Comparison of ENCODE assay signal across 9 cellular contexts in genomic region chr14:77140343-77140936, GRCh38. TPM values are rescaled to one million over a fixed set of nuclear protein-coding genes. Genes with fewer than 3 reads are reported as not detected.
DNase-seq lines count a peak whose midpoint lies in the region; ATAC-seq and TF ChIP-seq lines count a peak whose summit lies in the region.
"Had no signal": no experiment of that assay in that cellular context is flagged by ENCODE, and none has a peak within 500 bp of the region (broad histone marks: within the 10 kb centered on the region; RNA-seq: fewer than 3 reads in every experiment).

No MANE protein-coding gene starts in this region.

- peaks cover 9% of the 10 kb centered on the region for H3K4me1 Mint-ChIP-seq in Calu3 (ENCODE audit: low read depth, unreplicated experiment)
- H3K4me1 Mint-ChIP-seq in activated CD8-positive, alpha-beta T cell treated with anti-CD3 and anti-CD28 coated beads, Interleukin-2, amount 10 ng/mL, durations not matched to agents 7 days and 5 days (ENCODE audit: low read depth): peaks cover 16% of the 10 kb centered on the region

- no peak overlapping the region for H2AK5ac ChIP-seq in neuronal stem cell (ENCODE audit: low read depth, low read length)

- H3K27ac ChIP-seq in HUES48 (ENCODE audit: low read depth, low read length): no peak overlapping the region
- no peak overlapping the region for H3K27ac ChIP-seq in brain microvascular endothelial cell
- H3K27ac ChIP-seq in neuronal stem cell (replicated peaks; ENCODE audit: low read length): no peak overlapping the region

- H3K4ac ChIP-seq in neuronal stem cell (ENCODE audit: low read length): no peak overlapping the region

- POLR2A ChIA-PET in activated CD8-positive, alpha-beta T cell treated with anti-CD3 and anti-CD28 coated beads, Interleukin-2, amount 10 ng/mL, durations not matched to agents 7 days and 5 days (lab: Charles Lee): no interaction called here

- no CpG with 5 or more reads among the region's 41 CpGs for WGBS in neuronal stem cell (ENCODE audit: extremely low coverage in 2 of 2, insufficient read length in 2 of 2, insufficient replicate concordance in 1 of 2), 2 donors

- H3K18ac ChIP-seq in neuronal stem cell (ENCODE audit: low read length): no peak overlapping the region

- H2BK5ac ChIP-seq in neuronal stem cell (ENCODE audit: low read length): no peak overlapping the region

- peaks cover 32% of the 10 kb centered on the region for H3K36me3 ChIP-seq in HUES48 (ENCODE audit: control insufficient read depth, insufficient read depth, low read length)
- no peaks in the 10 kb centered on the region for H3K36me3 ChIP-seq in brain microvascular endothelial cell (replicated peaks)
- H3K36me3 ChIP-seq in neuronal stem cell (replicated peaks in 1 of 2; ENCODE audit: control insufficient read depth in 2 of 2, insufficient read depth in 2 of 2, low read length in 2 of 2): no peaks in the 10 kb centered on the region

- peaks cover 44% of the 10 kb centered on the region for H3K4me1 ChIP-seq in HUES48 (ENCODE audit: control insufficient read depth, insufficient read depth, low read length)
- peaks cover 10 to 17% of the 10 kb centered on the region in 2 donors for H3K4me1 ChIP-seq in neuronal stem cell (ENCODE audit: control insufficient read depth in 2 of 2, insufficient read depth in 1 of 2, low read depth in 1 of 2, low read length in 2 of 2)

- CTCF ChIA-PET in Calu3 (lab: Charles Lee): interaction anchor here (1.0 to 1.3 kb wide), 4 partner anchors 43 to 175 kb away, joined by 3 read pairs; no protein-coding TSS in a partner anchor
- CTCF ChIA-PET in activated CD8-positive, alpha-beta T cell treated with anti-CD3 and anti-CD28 coated beads, Interleukin-2, amount 10 ng/mL, durations not matched to agents 7 days and 5 days (lab: Charles Lee): interaction anchor here (1.0 to 2.8 kb wide), 7 partner anchors 9 to 176 kb away, joined by 4 to 9 read pairs (median 6); no protein-coding TSS in a partner anchor

- H3K4me3 ChIP-seq in HUES48 (ENCODE audit: low read depth, low read length): peak overlapping the region; percentile 72
- peak overlapping the region; percentile 30 for H3K4me3 ChIP-seq in brain microvascular endothelial cell (ENCODE audit: low read depth, low read length)
- peak overlapping the region; percentile 55 to 81 for H3K4me3 ChIP-seq in neuronal stem cell (ENCODE audit: low read length in 2 of 2)

- ATAC-seq in HG03196 (IDR thresholded peaks at IDR 0.05; ENCODE audit: unreplicated experiment): no peak
- no peak for ATAC-seq in activated CD8-positive, alpha-beta T cell treated with anti-CD3 and anti-CD28 coated beads, Interleukin-2, amount 10 ng/mL, durations not matched to agents 7 days and 5 days

- no peak overlapping the region for H4K8ac ChIP-seq in neuronal stem cell (ENCODE audit: low read depth, low read length)

- intact Hi-C loops in Calu3 (cut with micrococcal nuclease; ENCODE audit: unreplicated experiment): no loop called here

- no peak overlapping the region for H2BK15ac ChIP-seq in neuronal stem cell (ENCODE audit: low read length)

- H2BK12ac ChIP-seq in neuronal stem cell (ENCODE audit: low read length): no peak overlapping the region

- no peaks in the 10 kb centered on the region for H3K9me3 Mint-ChIP-seq in Calu3 (ENCODE audit: low read depth, unreplicated experiment)
- no peaks in the 10 kb centered on the region for H3K9me3 Mint-ChIP-seq in activated CD8-positive, alpha-beta T cell treated with anti-CD3 and anti-CD28 coated beads, Interleukin-2, amount 10 ng/mL, durations not matched to agents 7 days and 5 days (ENCODE audit: insufficient read depth)

- peaks cover 96% of the 10 kb centered on the region for H3K27me3 Mint-ChIP-seq in Calu3 (ENCODE audit: unreplicated experiment)
- peaks cover 64% of the 10 kb centered on the region for H3K27me3 Mint-ChIP-seq in activated CD8-positive, alpha-beta T cell treated with anti-CD3 and anti-CD28 coated beads, Interleukin-2, amount 10 ng/mL, durations not matched to agents 7 days and 5 days (ENCODE audit: low read depth)

- DNase-seq in Calu3 (no peak), brain microvascular endothelial cell (no peak), neuronal stem cell (ENCODE audit: low spot score) (no peak), KBM-7 (no peak)
- no peak for DNase-seq in activated CD8-positive, alpha-beta T cell treated with anti-CD3 and anti-CD28 coated beads, Interleukin-2, amount 10 ng/mL, durations not matched to agents 7 days and 5 days
- DNase-seq: cerebellar nuclear complex, NCI-H187 had no signal

- H2AFZ ChIP-seq in neuronal stem cell (ENCODE audit: low read length): peak overlapping the region; percentile 97

- peak overlapping the region; percentile 92 for H3K4me2 ChIP-seq in neuronal stem cell (ENCODE audit: insufficient read depth, low read length, poor library complexity, severe bottlenecking)

- BruUV-seq in Calu3 (replicated peaks; lab: Mats Ljungman, UMichigan): no TSS peak

- H3K27me3 ChIP-seq in HUES48 (ENCODE audit: control insufficient read depth, insufficient read depth, low read length) (peaks cover 18% of the 10 kb centered on the region), brain microvascular endothelial cell (replicated peaks) (peaks cover 59% of the 10 kb centered on the region), neuronal stem cell (ENCODE audit: control insufficient read depth in 3 of 3, insufficient read depth in 3 of 3, low read depth in 1 of 3, low read length in 3 of 3) (peaks cover 8 to 51% (median 30%) of the 10 kb centered on the region in 3 experiments)

- H3K27ac Mint-ChIP-seq in Calu3 (ENCODE audit: unreplicated experiment): no peak overlapping the region
- no peak overlapping the region for H3K27ac Mint-ChIP-seq in activated CD8-positive, alpha-beta T cell treated with anti-CD3 and anti-CD28 coated beads, Interleukin-2, amount 10 ng/mL, durations not matched to agents 7 days and 5 days

- H4K91ac ChIP-seq in neuronal stem cell (ENCODE audit: low read depth, low read length, poor library complexity): no peak overlapping the region

- H3K14ac ChIP-seq in neuronal stem cell (ENCODE audit: low read length): no peak overlapping the region

- H3K4me3 Mint-ChIP-seq in Calu3 (ENCODE audit: low read depth, unreplicated experiment): peak overlapping the region; percentile 64
- H3K4me3 Mint-ChIP-seq in activated CD8-positive, alpha-beta T cell treated with anti-CD3 and anti-CD28 coated beads, Interleukin-2, amount 10 ng/mL, durations not matched to agents 7 days and 5 days: no peak overlapping the region

- H3K9ac ChIP-seq in HUES48 (ENCODE audit: low read depth, low read length): 0 out of 2 replicates have a peak overlapping the region, but pooled peaks have one; percentile 24
- H3K9ac ChIP-seq in neuronal stem cell (ENCODE audit: low read depth, low read length, poor library complexity): peak overlapping the region; percentile 24

- no peaks in the 10 kb centered on the region for H3K9me3 ChIP-seq in HUES48 (ENCODE audit: control insufficient read depth, insufficient read depth, low read length)
- no peaks in the 10 kb centered on the region for H3K9me3 ChIP-seq in neuronal stem cell (replicated peaks in 1 of 2; ENCODE audit: control insufficient read depth in 2 of 2, insufficient read depth in 1 of 2, low read depth in 1 of 2, low read length in 2 of 2)

- no peak overlapping the region for H3K23ac ChIP-seq in neuronal stem cell (ENCODE audit: low read depth, low read length, poor library complexity)

- in situ Hi-C loops in brain microvascular endothelial cell (cut with HindIII; ENCODE audit: low pct_ligation_motif_present, low sequenced_read_pairs) (no loop called here), KBM-7 (cut with MboI; ENCODE audit: low pct_unique_long_range_greater_than_20kb, low sequenced_read_pairs) (no loop called here)

- H3K36me3 Mint-ChIP-seq in Calu3 (ENCODE audit: insufficient read depth, unreplicated experiment): no peaks in the 10 kb centered on the region
- H3K36me3 Mint-ChIP-seq in activated CD8-positive, alpha-beta T cell treated with anti-CD3 and anti-CD28 coated beads, Interleukin-2, amount 10 ng/mL, durations not matched to agents 7 days and 5 days (ENCODE audit: low read depth): no peaks in the 10 kb centered on the region

- no peaks in the 10 kb centered on the region for H3K79me1 ChIP-seq in neuronal stem cell (ENCODE audit: low read depth, low read length)

- TF ChIP-seq CTCF in Calu3 (IDR thresholded peaks at IDR 0.05; ENCODE audit: unreplicated experiment): no peak
- TF ChIP-seq CTCF in brain microvascular endothelial cell (IDR thresholded peaks at IDR 0.05; ENCODE audit: low read depth, low read length, missing control alignments): no peak

- H2BK120ac ChIP-seq in neuronal stem cell (ENCODE audit: low read depth, low read length): no peak overlapping the region

RNA-seq across cellular contexts. Expression of gene ZDHHC22, which starts 1.2 kb away (rescaled TPM):
- total RNA-seq in Calu3 (2022): not detected in 2 replicates
- polyA plus RNA-seq in neuronal stem cell (2013, experiment 1 of 2): 0.53 TPM
- 0.54 TPM for polyA plus RNA-seq in neuronal stem cell (2013, experiment 2 of 2)
- not detected for total RNA-seq in activated CD8-positive, alpha-beta T cell treated with anti-CD3 and anti-CD28 coated beads, Interleukin-2, amount 10 ng/mL, durations not matched to agents 7 days and 5 days

RNA-seq across cellular contexts. Expression of gene TMEM63C, which starts 41.2 kb away (rescaled TPM):
- total RNA-seq in Calu3 (2022): 1.1 and 2.1 TPM in 2 replicates
- polyA plus RNA-seq in neuronal stem cell (2013, experiment 1 of 2): 1.9 TPM
- polyA plus RNA-seq in neuronal stem cell (2013, experiment 2 of 2): 1.9 TPM
- under 1 TPM; 0.73 to 0.74 TPM for total RNA-seq in activated CD8-positive, alpha-beta T cell treated with anti-CD3 and anti-CD28 coated beads, Interleukin-2, amount 10 ng/mL, durations not matched to agents 7 days and 5 days

RNA-seq across cellular contexts. Expression of gene CIPC, which starts 42.4 kb away (rescaled TPM):
- total RNA-seq in Calu3 (2022): 16.5 and 18.9 TPM in 2 replicates
- 14.2 TPM for polyA plus RNA-seq in neuronal stem cell (2013, experiment 1 of 2)
- 14.6 TPM for polyA plus RNA-seq in neuronal stem cell (2013, experiment 2 of 2)
- 10 to 100 TPM; 11.4 to 11.7 TPM for total RNA-seq in activated CD8-positive, alpha-beta T cell treated with anti-CD3 and anti-CD28 coated beads, Interleukin-2, amount 10 ng/mL, durations not matched to agents 7 days and 5 days
